In genomic region chr19:29804493-29804892, GRCh38 we compare ENCODE assay signal across 1 cellular context.
TF ChIP-seq lines count a peak whose summit lies in the region.

No MANE protein-coding gene starts in this region.

TF ChIP-seq in HepG2, 621 proteins besides CTCF, POLR2A, EP300 and RAD21 (continued from another document):
- TF ChIP-seq, protein P1, sequence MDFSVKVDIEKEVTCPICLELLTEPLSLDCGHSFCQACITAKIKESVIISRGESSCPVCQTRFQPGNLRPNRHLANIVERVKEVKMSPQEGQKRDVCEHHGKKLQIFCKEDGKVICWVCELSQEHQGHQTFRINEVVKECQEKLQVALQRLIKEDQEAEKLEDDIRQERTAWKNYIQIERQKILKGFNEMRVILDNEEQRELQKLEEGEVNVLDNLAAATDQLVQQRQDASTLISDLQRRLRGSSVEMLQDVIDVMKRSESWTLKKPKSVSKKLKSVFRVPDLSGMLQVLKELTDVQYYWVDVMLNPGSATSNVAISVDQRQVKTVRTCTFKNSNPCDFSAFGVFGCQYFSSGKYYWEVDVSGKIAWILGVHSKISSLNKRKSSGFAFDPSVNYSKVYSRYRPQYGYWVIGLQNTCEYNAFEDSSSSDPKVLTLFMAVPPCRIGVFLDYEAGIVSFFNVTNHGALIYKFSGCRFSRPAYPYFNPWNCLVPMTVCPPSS (IDR thresholded peaks at IDR 0.05): no peak
- TF ChIP-seq STAG1 (CRISPR knock-in tag; IDR thresholded peaks at IDR 0.05): no peak
- no peak for TF ChIP-seq MZF1 (CRISPR knock-in tag; IDR thresholded peaks at IDR 0.05; ENCODE audit: borderline replicate concordance)
